8 cellular contexts compared by ENCODE assay signal in the genomic region with DNA sequence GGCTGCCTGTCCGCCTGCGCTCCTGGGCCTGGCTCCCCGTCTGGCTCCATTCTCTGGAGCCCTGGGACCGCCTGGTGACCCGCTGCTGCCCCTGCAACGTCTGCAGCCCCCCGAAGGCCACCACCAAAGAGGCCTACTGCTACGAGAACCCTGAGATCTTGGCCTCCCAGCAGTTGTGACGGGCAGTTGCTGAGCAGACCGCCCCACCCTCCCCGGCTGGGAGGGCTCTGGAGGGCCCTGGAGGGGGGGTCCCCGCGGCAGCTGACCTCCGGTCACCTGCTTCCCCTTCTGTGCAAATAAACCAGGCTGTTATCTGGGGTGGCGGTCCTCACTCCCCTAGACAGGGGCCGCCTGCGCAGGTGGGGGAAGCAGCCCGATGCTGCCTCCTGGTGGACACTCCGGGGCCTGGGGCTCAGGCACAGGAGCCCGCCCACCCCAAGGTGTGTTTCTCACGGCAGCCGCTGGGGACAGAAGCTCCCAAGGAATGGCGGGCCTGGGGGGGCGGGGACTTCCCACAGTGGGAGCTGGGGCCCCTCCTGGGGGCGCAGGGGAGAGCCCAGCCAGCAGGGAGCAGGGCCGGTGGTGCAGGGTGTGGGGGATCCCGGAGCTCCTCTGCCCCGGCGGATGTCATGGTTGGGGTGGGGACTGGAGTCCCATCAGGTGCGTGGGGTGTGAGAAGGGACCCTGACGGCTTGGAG. TPM values are rescaled to one million over a fixed set of nuclear protein-coding genes. Genes with fewer than 3 reads are reported as not detected.
DNase-seq lines count a peak whose midpoint lies in the region; ATAC-seq and TF ChIP-seq lines count a peak whose summit lies in the region.

No MANE protein-coding gene starts in this region.

- CTCF ChIA-PET in RWPE1 (lab: Yijun Ruan, JAX), result interaction anchor here (0.6 to 3.3 kb wide), 46 partner anchors 9 to 259 kb away, joined by 3 to 24 read pairs (median 4); partner anchors contain the start of genes CYSRT1, DPP7, GRIN1 and LRRC26

- H3K79me2 ChIP-seq in Loucy (ENCODE audit: insufficient read depth, low read length), result peaks cover 25% of the 10 kb centered on the region; the same call in 1 of the 2 replicates

- no peaks in the 10 kb centered on the region for H3K36me3 ChIP-seq in Loucy (ENCODE audit: insufficient read depth, low read length)

- 0 out of 2 replicates have a peak, but pooled peaks cover 6% of the 10 kb centered on the region for H3F3A ChIP-seq in Loucy (ENCODE audit: low read depth)

- peak overlapping the region; percentile 75 for H3K4me2 ChIP-seq in Loucy (ENCODE audit: low read depth, low read length, poor library complexity, severe bottlenecking)

- H3K27me3 Mint-ChIP-seq in activated T-helper 2 cell treated with anti-CD3 and anti-CD28 coated beads, Interferon-gamma antibody, Interleukin-2, Interleukin-4, amounts not matched to agents 10 μg/mL and 5 μg/mL and 100 μg/mL, durations not matched to agents 14 hours and 24 hours and 36 hours (ENCODE audit: low read depth), result peaks cover 3% of the 10 kb centered on the region

- no peak overlapping the region for H3K27ac Mint-ChIP-seq in activated T-helper 2 cell treated with anti-CD3 and anti-CD28 coated beads, Interferon-gamma antibody, Interleukin-2, Interleukin-4, amounts not matched to agents 10 μg/mL and 5 μg/mL and 100 μg/mL, durations not matched to agents 14 hours and 24 hours and 36 hours

- no peaks in the 10 kb centered on the region for H3K9me2 ChIP-seq in Loucy (replicated peaks; ENCODE audit: low read depth, low read length)

- peak overlapping the region; percentile 100 for H3K27ac ChIP-seq in RWPE1
- peak overlapping the region; percentile 97 for H3K27ac ChIP-seq in substantia nigra (ENCODE audit: low read depth, low read length, poor library complexity, severe bottlenecking)

- DNase-seq in GM12864 (ENCODE audit: low read depth), result peak; percentile 50
- DNase-seq in RWPE1 (ENCODE audit: low spot score), result peak; percentile 95
- DNase-seq in activated T-helper 2 cell treated with anti-CD3 and anti-CD28 coated beads, Interferon-gamma antibody, Interleukin-2, Interleukin-4, amounts not matched to agents 10 μg/mL and 5 μg/mL and 100 μg/mL, durations not matched to agents 14 hours and 24 hours and 36 hours (ENCODE audit: low spot score), result peak; percentile 83
- peak; percentile 51 for DNase-seq in fibroblast of the conjunctiva (ENCODE audit: low read depth)
- DNase-seq in nucleus accumbens (lab: John Stamatoyannopoulos, UW), result peak in 53 of 56 donors; percentile 11 to 89 (median 66)
- peak in 48 of 49 donors; percentile 28 to 87 (median 66) for DNase-seq in substantia nigra (lab: John Stamatoyannopoulos, UW)

- no peaks in the 10 kb centered on the region for H3K9me3 ChIP-seq in Loucy (ENCODE audit: insufficient read depth, low read depth, low read length)

- POLR2A ChIA-PET in RWPE1 (lab: Yijun Ruan, JAX; ENCODE audit: low non-redundant PET), result interaction anchor here (0.6 to 1.8 kb wide), 5 partner anchors 13 to 150 kb away, joined by 3 to 7 read pairs (median 4); no protein-coding TSS in a partner anchor

- H3K4me3 ChIP-seq in GM12864 (ENCODE audit: low read depth, low read length) (0 out of 2 replicates have a peak overlapping the region, but pooled peaks have one; percentile 20), Loucy (ENCODE audit: low read length, poor library complexity, severe bottlenecking) (peak overlapping the region; percentile 57)

- no peaks in the 10 kb centered on the region for H3K27me3 ChIP-seq in Loucy (ENCODE audit: insufficient read depth, low read length, poor library complexity, severe bottlenecking)

- TF ChIP-seq CTCF in GM12864 (IDR thresholded peaks at IDR 0.05; ENCODE audit: low read depth, low read length, missing control alignments), result peak; percentile 94
- TF ChIP-seq CTCF in Loucy (conservative IDR thresholded peaks at IDR 0.05; ENCODE audit: low read length), result peak; percentile 96
- TF ChIP-seq CTCF in RWPE1 (conservative IDR thresholded peaks at IDR 0.05; ENCODE audit: low read depth), result peak; percentile 100

- no peak overlapping the region for H3K4me3 Mint-ChIP-seq in activated T-helper 2 cell treated with anti-CD3 and anti-CD28 coated beads, Interferon-gamma antibody, Interleukin-2, Interleukin-4, amounts not matched to agents 10 μg/mL and 5 μg/mL and 100 μg/mL, durations not matched to agents 14 hours and 24 hours and 36 hours (ENCODE audit: low read depth)

- no peaks in the 10 kb centered on the region for H3K9me3 Mint-ChIP-seq in activated T-helper 2 cell treated with anti-CD3 and anti-CD28 coated beads, Interferon-gamma antibody, Interleukin-2, Interleukin-4, amounts not matched to agents 10 μg/mL and 5 μg/mL and 100 μg/mL, durations not matched to agents 14 hours and 24 hours and 36 hours

- H3K9ac ChIP-seq in Loucy (ENCODE audit: low read depth, low read length, poor library complexity, severe bottlenecking), result peak overlapping the region; percentile 55

- ATAC-seq in HG03025 (IDR thresholded peaks at IDR 0.05; ENCODE audit: low FRiP score, unreplicated experiment), result no peak

- intact Hi-C loops in activated T-helper 2 cell treated with anti-CD3 and anti-CD28 coated beads, Interferon-gamma antibody, Interleukin-2, Interleukin-4, amounts not matched to agents 10 μg/mL and 5 μg/mL and 100 μg/mL, durations not matched to agents 14 hours and 24 hours and 36 hours (cut with micrococcal nuclease), result loop anchor here (5.0 kb wide), 3 partner anchors 49 to 189 kb away; partner anchors contain the start of genes ANAPC2, MAN1B1, NPDC1 and SSNA1

- peaks cover 25% of the 10 kb centered on the region for H3K4me1 ChIP-seq in Loucy (ENCODE audit: insufficient read depth, low read length, poor library complexity, severe bottlenecking)

- H2AFZ ChIP-seq in Loucy (ENCODE audit: low read length), result no peak overlapping the region

- H3K4me1 Mint-ChIP-seq in activated T-helper 2 cell treated with anti-CD3 and anti-CD28 coated beads, Interferon-gamma antibody, Interleukin-2, Interleukin-4, amounts not matched to agents 10 μg/mL and 5 μg/mL and 100 μg/mL, durations not matched to agents 14 hours and 24 hours and 36 hours (ENCODE audit: low read depth), result peaks cover 4% of the 10 kb centered on the region

- H3K36me3 Mint-ChIP-seq in activated T-helper 2 cell treated with anti-CD3 and anti-CD28 coated beads, Interferon-gamma antibody, Interleukin-2, Interleukin-4, amounts not matched to agents 10 μg/mL and 5 μg/mL and 100 μg/mL, durations not matched to agents 14 hours and 24 hours and 36 hours (ENCODE audit: low read depth), result peaks cover 5% of the 10 kb centered on the region

- H4K20me1 ChIP-seq in Loucy (ENCODE audit: insufficient read depth, low read length, poor library complexity, severe bottlenecking), result no peaks in the 10 kb centered on the region

RNA-seq across cellular contexts. Expression of gene TUBB4B, which starts 4.7 kb away (rescaled TPM):
- total RNA-seq in activated T-helper 2 cell treated with anti-CD3 and anti-CD28 coated beads, Interferon-gamma antibody, Interleukin-2, Interleukin-4, amounts not matched to agents 10 μg/mL and 5 μg/mL and 100 μg/mL, durations not matched to agents 14 hours and 24 hours and 36 hours, result 357 and 361 TPM in 2 replicates

RNA-seq across cellular contexts. Expression of gene SLC34A3, which starts 5.7 kb away (rescaled TPM):
- total RNA-seq in activated T-helper 2 cell treated with anti-CD3 and anti-CD28 coated beads, Interferon-gamma antibody, Interleukin-2, Interleukin-4, amounts not matched to agents 10 μg/mL and 5 μg/mL and 100 μg/mL, durations not matched to agents 14 hours and 24 hours and 36 hours, result not detected in 2 replicates

RNA-seq across cellular contexts. Expression of gene RNF224, which starts 9.1 kb away (rescaled TPM):
- not detected in 2 replicates for total RNA-seq in activated T-helper 2 cell treated with anti-CD3 and anti-CD28 coated beads, Interferon-gamma antibody, Interleukin-2, Interleukin-4, amounts not matched to agents 10 μg/mL and 5 μg/mL and 100 μg/mL, durations not matched to agents 14 hours and 24 hours and 36 hours

RNA-seq across cellular contexts. Expression of gene CYSRT1, which starts 11.4 kb away (rescaled TPM):
- 0.41 and 0.50 TPM in 2 replicates for total RNA-seq in activated T-helper 2 cell treated with anti-CD3 and anti-CD28 coated beads, Interferon-gamma antibody, Interleukin-2, Interleukin-4, amounts not matched to agents 10 μg/mL and 5 μg/mL and 100 μg/mL, durations not matched to agents 14 hours and 24 hours and 36 hours

RNA-seq across cellular contexts. Expression of gene RNF208, which starts 14.3 kb away (rescaled TPM):
- 9.5 and 10.1 TPM in 2 replicates for total RNA-seq in activated T-helper 2 cell treated with anti-CD3 and anti-CD28 coated beads, Interferon-gamma antibody, Interleukin-2, Interleukin-4, amounts not matched to agents 10 μg/mL and 5 μg/mL and 100 μg/mL, durations not matched to agents 14 hours and 24 hours and 36 hours
